2 cellular contexts compared by ENCODE assay signal in the genomic region with DNA sequence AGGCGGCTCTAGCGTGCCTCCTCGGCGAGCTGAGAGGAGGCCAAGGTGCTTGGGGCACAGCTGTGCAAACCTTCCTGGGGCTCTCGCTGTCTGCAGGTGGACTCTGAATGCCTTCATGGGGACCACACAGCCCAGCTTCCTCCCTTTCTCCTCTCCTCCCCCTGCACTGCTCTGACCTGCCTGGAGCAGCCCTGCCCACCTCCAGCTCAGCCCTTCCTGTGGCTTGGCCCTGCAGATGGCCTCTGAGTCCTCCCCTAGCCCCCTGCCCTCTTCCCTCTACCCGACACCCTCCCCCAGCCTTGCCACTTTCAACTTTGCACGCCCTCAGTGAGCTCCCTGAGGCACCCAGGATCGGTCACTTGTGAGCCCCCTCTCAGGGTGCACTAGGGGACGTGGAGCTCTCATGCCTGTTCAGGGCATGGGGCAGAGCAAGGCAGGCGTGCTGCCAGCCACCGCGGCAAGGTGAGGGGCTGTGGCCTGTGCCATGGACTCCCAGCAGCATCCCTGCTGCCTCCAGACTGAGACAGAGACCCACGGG.
TF ChIP-seq lines count a peak whose summit lies in the region.

No MANE protein-coding gene starts in this region.

TF ChIP-seq in IMR-90, 13 proteins besides CTCF, POLR2A, EP300 and RAD21:
- no peak for TF ChIP-seq SMC3 (IDR thresholded peaks at IDR 0.05; ENCODE audit: low read depth, low read length)
TF ChIP-seq in IMR-90: peak in this region for 0.

TF ChIP-seq in H1, 55 proteins besides CTCF, POLR2A, EP300 and RAD21:
- TF ChIP-seq RNF2 (IDR thresholded peaks at IDR 0.05; ENCODE audit: borderline replicate concordance, low read depth, low read length, missing control alignments, poor library complexity, severe bottlenecking) (no peak), CHD2 (IDR thresholded peaks at IDR 0.05; ENCODE audit: low read length) (no peak), SAP30 (IDR thresholded peaks at IDR 0.05; ENCODE audit: insufficient read depth, insufficient replicate concordance, low read length) (no peak), BRCA1 (IDR thresholded peaks at IDR 0.05; ENCODE audit: low read depth, low read length) (no peak), BCL11A (IDR thresholded peaks at IDR 0.05; ENCODE audit: low read depth in 2 of 2, low read length in 2 of 2) (no peak), CBX8 (IDR thresholded peaks at IDR 0.05; ENCODE audit: borderline replicate concordance, low read depth, low read length) (no peak), NANOG (IDR thresholded peaks at IDR 0.05; ENCODE audit: insufficient read depth, low read depth, low read length, poor library complexity, severe bottlenecking) (no peak), TEAD4 (IDR thresholded peaks at IDR 0.05; ENCODE audit: low read depth, low read length) (no peak), JUN (IDR thresholded peaks at IDR 0.05; ENCODE audit: low read depth, low read length) (no peak), RBBP5 (IDR thresholded peaks at IDR 0.05; ENCODE audit: borderline replicate concordance, low read depth, low read length) (no peak)
